23 cellular contexts compared by ENCODE assay signal in the genomic region with DNA sequence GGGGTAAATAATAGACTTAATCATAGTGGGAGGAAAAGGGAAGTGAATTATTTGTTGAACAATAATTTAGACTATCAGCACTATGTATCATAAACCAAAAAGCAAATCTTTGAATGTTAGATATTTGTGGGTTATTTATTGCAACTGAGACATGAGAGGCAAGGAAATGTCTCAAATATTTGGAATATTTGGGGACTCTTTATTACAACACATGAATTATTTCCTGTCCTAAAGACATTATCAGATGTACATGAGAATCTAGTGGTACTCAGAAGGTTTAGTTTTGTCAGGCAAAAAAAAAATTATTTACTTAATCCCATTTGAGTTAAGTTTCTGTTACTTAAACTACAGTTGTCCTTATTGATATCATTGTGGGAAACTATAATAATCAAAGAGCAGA.
"Had no signal": no experiment of that assay in that cellular context is flagged by ENCODE, and none has a peak within 500 bp of the region (broad histone marks: within the 10 kb centered on the region; RNA-seq: fewer than 3 reads in every experiment).

No MANE protein-coding gene starts in this region.

- H3K36me3 ChIP-seq: left ventricle myocardium inferior, ovary, spleen, suprapubic skin, thoracic aorta, tibial artery, upper lobe of right lung had no signal

- ATAC-seq: natural killer cell; right cardiac atrium; sciatic nerve; stimulated activated effector memory CD8-positive, alpha-beta T cell treated with anti-CD3 and anti-CD28 coated beads, Interleukin-12 subunit alpha, Interleukin-12 subunit beta, amount 100 ng/mL, for 72 hours; upper lobe of right lung had no signal

- H3K27me3 ChIP-seq: ovary, spleen, suprapubic skin, tibial artery, upper lobe of right lung had no signal

- H3K27ac ChIP-seq: left ventricle myocardium inferior, ovary, spleen, suprapubic skin, thoracic aorta, tibial artery, upper lobe of right lung had no signal

- DNase-seq: hypothalamus; immature natural killer cell; islet precursor cell; left ventricle myocardium inferior; mesendoderm; naive B cell; natural killer cell; nephron progenitor cell; ovary; retina; right cardiac atrium; small intestine; spleen; stimulated activated CD4-positive, alpha-beta T cell treated with anti-CD3 and anti-CD28 coated beads, Interleukin-4, amount 100 ng/mL, for 24 hours; stimulated activated naive CD4-positive, alpha-beta T cell; tibial artery; trophoblast cell; upper lobe of right lung had no signal

- H3K9me3 ChIP-seq: ovary, suprapubic skin, tibial artery, upper lobe of right lung had no signal

- H3K4me1 ChIP-seq: left ventricle myocardium inferior, spleen, suprapubic skin, tibial artery, upper lobe of right lung had no signal

- H3K4me3 ChIP-seq: left ventricle myocardium inferior, lung, ovary, spleen, suprapubic skin, thoracic aorta, tibial artery, upper lobe of right lung had no signal
